1 cellular context compared by ENCODE assay signal in the genomic region with DNA sequence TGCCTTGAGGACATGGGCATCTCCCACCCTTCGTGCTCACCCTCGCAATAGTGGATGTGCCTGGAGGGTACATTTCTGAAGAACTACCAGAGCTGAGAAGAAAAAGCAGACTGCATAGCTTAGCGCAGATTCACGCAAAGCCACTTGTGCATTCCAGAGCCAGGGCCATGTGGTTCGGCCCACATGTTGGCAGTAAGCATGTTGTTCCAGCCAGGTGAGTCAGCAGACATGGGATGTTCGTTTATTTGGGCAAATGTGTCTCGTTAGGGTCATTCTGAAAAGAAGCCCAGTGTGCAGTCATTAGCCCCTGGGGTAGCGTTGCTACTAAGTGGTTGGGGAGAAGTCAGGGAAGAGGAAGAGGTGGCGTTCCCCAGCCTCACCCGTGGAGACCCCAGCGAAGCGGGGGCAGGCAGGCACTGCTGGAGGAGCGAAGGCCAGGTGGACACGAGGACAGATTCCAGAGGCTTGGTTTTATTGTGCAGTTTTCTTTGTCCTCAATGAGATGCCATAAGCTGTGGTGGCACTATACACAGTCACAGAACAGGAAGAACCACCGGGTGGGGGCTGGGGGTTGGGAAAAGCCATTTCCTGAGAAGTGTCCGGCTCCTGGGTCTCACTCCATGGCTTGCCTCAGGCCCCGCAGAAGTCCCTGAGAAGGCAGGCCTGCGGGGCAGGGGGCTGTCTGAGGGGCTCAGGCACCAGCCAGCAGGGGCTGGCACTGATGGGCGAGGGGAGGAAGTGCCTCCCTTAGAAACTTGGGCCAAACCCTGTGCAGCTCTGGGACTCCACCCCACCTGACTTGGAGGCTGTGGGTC.
A peak's percentile ranks its signal among the peaks of the same experiment; 100 is the strongest.
TF ChIP-seq lines count a peak whose summit lies in the region.

No MANE protein-coding gene starts in this region.

TF ChIP-seq in HepG2, 621 proteins besides CTCF, POLR2A, EP300 and RAD21:
- TF ChIP-seq MNT (IDR thresholded peaks at IDR 0.05) (peak; percentile 39; the same call in 1 of the 2 replicates), ESRRA (CRISPR knock-in tag; IDR thresholded peaks at IDR 0.05; ENCODE audit: low read depth) (no peak), CC2D1A (CRISPR knock-in tag; IDR thresholded peaks at IDR 0.05) (no peak), ZNF251 (CRISPR knock-in tag; IDR thresholded peaks at IDR 0.05) (no peak), U2AF1 (optimal IDR thresholded peaks at IDR 0.05; ENCODE audit: low read depth, low read length) (no peak), ZNF34 (CRISPR knock-in tag; IDR thresholded peaks at IDR 0.05; ENCODE audit: borderline replicate concordance) (no peak)
